16 cellular contexts compared by ENCODE assay signal in genomic region chr11:111406589-111406988, GRCh38. TPM values are rescaled to one million over a fixed set of nuclear protein-coding genes. Genes with fewer than 3 reads are reported as not detected.
DNase-seq lines count a peak whose midpoint lies in the region; ATAC-seq, FAIRE-seq and TF ChIP-seq lines count a peak whose summit lies in the region.
"Had no signal": no experiment of that assay in that cellular context is flagged by ENCODE, and none has a peak within 500 bp of the region (broad histone marks: within the 10 kb centered on the region; RNA-seq: fewer than 3 reads in every experiment).

No MANE protein-coding gene starts in this region.

- no peak overlapping the region for H3K9ac ChIP-seq in adipocyte (ENCODE audit: low read length)
- H3K9ac ChIP-seq in colonic mucosa (ENCODE audit: low read depth in 2 of 2, low read length in 2 of 2), result no peak overlapping the region
- H3K9ac ChIP-seq: KMS-11 had no signal

- H3K9me3 ChIP-seq in adipocyte (ENCODE audit: control insufficient read depth, low read length) (no peaks in the 10 kb centered on the region), colonic mucosa (no peaks in the 10 kb centered on the region)
- H3K9me3 ChIP-seq: Caco-2 had no signal

- intact Hi-C loops in colonic mucosa (cut with DNase I), result no loop called here

- no peak for FAIRE-seq in urothelium cell line (lab: Jason Lieb, UNC)

- DNase-seq in ELF-1 (ENCODE audit: low read depth, low spot score) (peak; percentile 19), M059J (ENCODE audit: low read depth) (peak; percentile 46), adipocyte (ENCODE audit: low read depth) (peak; percentile 7), urothelium cell line (ENCODE audit: low spot score) (peak; percentile 46), GM13977 (ENCODE audit: low spot score) (no peak), colonic mucosa (no peak)
- DNase-seq: Caco-2; NCI-H187 treated with DMSO at 0.1 percent for 48 hours; NCI-H345; NK-92 treated with Interleukin-12 subunit alpha and Interleukin-12 subunit beta, amount 100 ng/mL, for 24 hours; T-cell had no signal

- ATAC-seq in GM19467 (IDR thresholded peaks at IDR 0.05; ENCODE audit: unreplicated experiment), result no peak
- ATAC-seq: T-cell had no signal

- peaks cover 29% of the 10 kb centered on the region for H3K27me3 ChIP-seq in adipocyte (replicated peaks; ENCODE audit: control insufficient read depth, insufficient read depth, low read length)
- H3K27me3 ChIP-seq in colonic mucosa, result no peaks in the 10 kb centered on the region

- in situ Hi-C loops in GM13977 (cut with MboI; ENCODE audit: low pct_unique_long_range_greater_than_20kb, low sequenced_read_pairs, unreplicated experiment), result no loop called here

- TF ChIP-seq CTCF in GM13977 (IDR thresholded peaks at IDR 0.05; ENCODE audit: extremely low read depth, insufficient read depth, missing control alignments), result no peak
- no peak for TF ChIP-seq CTCF in colonic mucosa (IDR thresholded peaks at IDR 0.05)

- H3K4me3 ChIP-seq in adipocyte (ENCODE audit: low read length) (no peak overlapping the region), colonic mucosa (no peak overlapping the region)
- H3K4me3 ChIP-seq: PC-9 had no signal

- H3K36me3 ChIP-seq in adipocyte (ENCODE audit: control insufficient read depth, insufficient read depth, low read length, severe bottlenecking) (no peaks in the 10 kb centered on the region), colonic mucosa (no peaks in the 10 kb centered on the region)

- no peak overlapping the region for H3K27ac ChIP-seq in colonic mucosa
- H3K27ac ChIP-seq: KMS-11, PC-9 had no signal

- no peaks in the 10 kb centered on the region for H3K4me1 ChIP-seq in adipocyte (ENCODE audit: control insufficient read depth, insufficient read depth, low read length)
- no peaks in the 10 kb centered on the region for H3K4me1 ChIP-seq in colonic mucosa
- H3K4me1 ChIP-seq: Caco-2 had no signal

RNA-seq across cellular contexts. Expression of gene POU2AF1, which starts 27.5 kb away (rescaled TPM):
- not detected in 2 replicates for total RNA-seq in M059J (2014; rRNA removed; shearing (Covaris generic))
- total RNA-seq in colonic mucosa, result 1 to 10 TPM; 3.1 to 3.7 TPM
- total RNA-seq: H4, SK-MEL-5 had no signal

Comparison
In these comparisons a context has a peak if more than half of its experiments do, and no peak if none do; other contexts are left out.
1. DNase-seq: peak in ELF-1 (single experiment), M059J (single experiment), adipocyte (single experiment) and urothelium cell line (single experiment); none in GM13977 (single experiment) and colonic mucosa (single experiment).